In genomic region chr7:100706672-100707311, GRCh38 we compare ENCODE assay signal across 9 cellular contexts. TPM values are rescaled to one million over a fixed set of nuclear protein-coding genes. Genes with fewer than 3 reads are reported as not detected.
DNase-seq lines count a peak whose midpoint lies in the region; ATAC-seq and TF ChIP-seq lines count a peak whose summit lies in the region.
"Had no signal": no experiment of that assay in that cellular context is flagged by ENCODE, and none has a peak within 500 bp of the region (broad histone marks: within the 10 kb centered on the region; RNA-seq: fewer than 3 reads in every experiment).

No MANE protein-coding gene starts in this region.

- DNase-seq in NCI-H82 (lab: John Stamatoyannopoulos, UW) (peak; percentile 35), NCI-H82 treated with DMSO at 0.1 percent for 48 hours (lab: John Stamatoyannopoulos, UW; ENCODE audit: unreplicated experiment) (no peak), immature natural killer cell (no peak), suprapubic skin (ENCODE audit: low spot score in 2 of 2) (no peak), T-helper 9 cell (no peak)
- DNase-seq in activated naive CD8-positive, alpha-beta T cell treated with anti-CD3 and anti-CD28 coated beads for 36 hours = no peak
- DNase-seq: stimulated activated CD4-positive, alpha-beta T cell treated with anti-CD3 and anti-CD28 coated beads, Interleukin-4, amount 100 ng/mL, for 1 hour had no signal

- TF ChIP-seq EP300 in suprapubic skin (IDR thresholded peaks at IDR 0.05) = no peak

- no peaks in the 10 kb centered on the region for H3K9me3 Mint-ChIP-seq in activated naive CD8-positive, alpha-beta T cell treated with anti-CD3 and anti-CD28 coated beads for 36 hours
- H3K9me3 Mint-ChIP-seq in immature natural killer cell = no peaks in the 10 kb centered on the region

- peak overlapping the region; percentile 97 for H3K4me3 Mint-ChIP-seq in activated naive CD8-positive, alpha-beta T cell treated with anti-CD3 and anti-CD28 coated beads for 36 hours
- H3K4me3 Mint-ChIP-seq in immature natural killer cell = peak overlapping the region; percentile 95 to 97 (median 96)

- WGBS in suprapubic skin = 18% methylated on average over 13 of the region's 34 CpGs

- H3K36me3 Mint-ChIP-seq in activated naive CD8-positive, alpha-beta T cell treated with anti-CD3 and anti-CD28 coated beads for 36 hours = peaks cover 19% of the 10 kb centered on the region
- H3K36me3 Mint-ChIP-seq in immature natural killer cell = peaks cover 0 to 5% (median 0%) of the 10 kb centered on the region in 3 donors

- TF ChIP-seq POLR2A in suprapubic skin (IDR thresholded peaks at IDR 0.05) = no peak

- no peak for ATAC-seq in HG02623 (IDR thresholded peaks at IDR 0.05; ENCODE audit: unreplicated experiment)
- ATAC-seq in HG03045 (IDR thresholded peaks at IDR 0.05; ENCODE audit: unreplicated experiment) = no peak

- no peaks in the 10 kb centered on the region for H3K27me3 ChIP-seq in suprapubic skin

- H3K9me3 ChIP-seq in suprapubic skin = no peaks in the 10 kb centered on the region

- H3K27ac ChIP-seq in suprapubic skin = peak overlapping the region; percentile 94

- no peaks in the 10 kb centered on the region for H3K36me3 ChIP-seq in suprapubic skin

- H3K4me1 ChIP-seq in suprapubic skin = peaks cover 25% of the 10 kb centered on the region

- H3K4me1 Mint-ChIP-seq in activated naive CD8-positive, alpha-beta T cell treated with anti-CD3 and anti-CD28 coated beads for 36 hours = peaks cover 7% of the 10 kb centered on the region
- H3K4me1 Mint-ChIP-seq in immature natural killer cell = peaks cover 14% of the 10 kb centered on the region in 2 donors

- H3K27ac Mint-ChIP-seq in activated naive CD8-positive, alpha-beta T cell treated with anti-CD3 and anti-CD28 coated beads for 36 hours = peak overlapping the region; percentile 89
- H3K27ac Mint-ChIP-seq in immature natural killer cell = peak overlapping the region; percentile 87 to 96 (median 94)

- no peaks in the 10 kb centered on the region for H3K27me3 Mint-ChIP-seq in activated naive CD8-positive, alpha-beta T cell treated with anti-CD3 and anti-CD28 coated beads for 36 hours
- H3K27me3 Mint-ChIP-seq in immature natural killer cell (ENCODE audit: low read depth in 3 of 3) = peaks cover 0 to 4% (median 4%) of the 10 kb centered on the region in 3 donors

- TF ChIP-seq CTCF in suprapubic skin (IDR thresholded peaks at IDR 0.05) = no peak

- peak overlapping the region; percentile 69 for H3K4me3 ChIP-seq in suprapubic skin

RNA-seq across cellular contexts. Expression of gene POP7, which starts 0.9 kb away (rescaled TPM):
- 10 to 100 TPM; 84.5 to 85.6 TPM for total RNA-seq in activated naive CD8-positive, alpha-beta T cell treated with anti-CD3 and anti-CD28 coated beads for 36 hours
- polyA plus RNA-seq in immature natural killer cell = 10 to 100 TPM; 65.1 to 70.3 (median 67.0) TPM
- total RNA-seq in suprapubic skin = 10 to 100 TPM; 39.4 to 55.8 (median 47.6) TPM

RNA-seq across cellular contexts. Expression of gene GIGYF1, which starts 12.7 kb away (rescaled TPM):
- 10 to 100 TPM; 41.9 to 45.2 TPM for total RNA-seq in activated naive CD8-positive, alpha-beta T cell treated with anti-CD3 and anti-CD28 coated beads for 36 hours
- 1 to 10 TPM in 1 of 3 donors, under 1 TPM in 2; 0.03 to 2.0 (median 0.47) TPM for polyA plus RNA-seq in immature natural killer cell
- total RNA-seq in suprapubic skin = 10 to 100 TPM; 29.0 to 91.6 (median 40.7) TPM

RNA-seq across cellular contexts. Expression of gene EPO, which starts 13.5 kb away (rescaled TPM):
- not detected for total RNA-seq in activated naive CD8-positive, alpha-beta T cell treated with anti-CD3 and anti-CD28 coated beads for 36 hours
- not detected for polyA plus RNA-seq in immature natural killer cell
- total RNA-seq in suprapubic skin = under 1 TPM in 1 of 4 donors, not detected in 3; 0.97 TPM

RNA-seq across cellular contexts. Expression of gene ZAN, which starts 26.6 kb away (rescaled TPM):
- not detected for total RNA-seq in activated naive CD8-positive, alpha-beta T cell treated with anti-CD3 and anti-CD28 coated beads for 36 hours
- polyA plus RNA-seq in immature natural killer cell = not detected
- total RNA-seq in suprapubic skin = under 1 TPM; 0.08 to 0.42 (median 0.20) TPM

RNA-seq across cellular contexts. Expression of gene GNB2, which starts 33.3 kb away (rescaled TPM):
- 100 to 1,000 TPM; 200 to 202 TPM for total RNA-seq in activated naive CD8-positive, alpha-beta T cell treated with anti-CD3 and anti-CD28 coated beads for 36 hours
- 10 to 100 TPM; 61.4 to 71.8 (median 64.8) TPM for polyA plus RNA-seq in immature natural killer cell
- total RNA-seq in suprapubic skin = 100 to 1,000 TPM; 228 to 311 (median 300) TPM
